ENCODE assay signal across 9 cellular contexts in the genomic region with DNA sequence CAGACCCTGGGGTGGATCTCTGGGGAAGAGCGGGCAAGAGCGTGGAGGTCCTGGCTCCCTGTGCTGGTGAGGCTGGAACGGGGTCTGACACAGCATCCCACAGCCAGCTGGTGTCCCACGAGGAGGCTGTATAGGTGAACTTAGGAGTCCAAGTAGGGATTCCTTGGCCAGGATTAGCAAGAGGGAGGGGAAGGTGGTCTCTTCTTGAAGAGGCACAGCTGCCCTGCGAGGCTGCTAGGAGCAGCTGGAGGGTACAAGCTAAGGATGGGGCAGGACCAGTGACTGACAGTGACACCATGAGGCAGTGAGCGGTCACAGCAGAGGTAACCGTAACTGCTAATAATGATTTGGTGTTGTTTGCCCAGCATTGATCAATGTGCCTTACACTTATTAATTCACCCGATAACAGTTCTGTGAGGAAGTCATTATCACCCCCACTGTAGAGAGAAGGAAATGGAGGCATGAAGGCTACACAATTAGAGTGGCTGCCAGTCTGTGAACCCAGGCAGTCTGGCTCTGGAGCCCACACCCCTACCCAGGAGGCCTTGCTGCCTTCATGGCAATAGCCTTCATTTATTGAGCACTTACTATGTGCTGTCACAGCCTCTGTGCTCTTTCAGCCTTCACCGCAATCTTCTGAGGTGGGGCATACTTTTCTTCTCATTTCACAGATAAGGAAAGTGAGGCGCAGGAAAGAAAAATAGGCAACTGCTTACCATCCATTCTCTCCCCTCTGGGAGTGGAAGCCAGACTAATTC. TPM values are rescaled to one million over a fixed set of nuclear protein-coding genes. Genes with fewer than 3 reads are reported as not detected.
DNase-seq lines count a peak whose midpoint lies in the region; ATAC-seq and TF ChIP-seq lines count a peak whose summit lies in the region.
"Had no signal": no experiment of that assay in that cellular context is flagged by ENCODE, and none has a peak within 500 bp of the region (broad histone marks: within the 10 kb centered on the region; RNA-seq: fewer than 3 reads in every experiment).

No MANE protein-coding gene starts in this region.

- intact Hi-C loops in activated B cell treated with CpG ODN at 0.5 μM for 24 hours (cut with micrococcal nuclease), result loop anchor here (1.0 to 2.0 kb wide), 2 partner anchors 21 to 102 kb away; no protein-coding TSS in a partner anchor

- CTCF ChIA-PET in activated B cell treated with CpG ODN at 0.5 μM for 24 hours (lab: Charles Lee), result interaction anchor here (0.6 to 2.8 kb wide), 5 partner anchors 90 to 108 kb away, joined by 3 to 31 read pairs (median 5); no protein-coding TSS in a partner anchor

- H3K36me3 Mint-ChIP-seq in activated B cell treated with CpG ODN at 0.5 μM for 24 hours (ENCODE audit: low read depth) (no peaks in the 10 kb centered on the region), endothelial cell (ENCODE audit: low read depth, unreplicated experiment) (no peaks in the 10 kb centered on the region)
- H3K36me3 Mint-ChIP-seq in naive thymus-derived CD8-positive, alpha-beta T cell, result no peaks in the 10 kb centered on the region
- H3K36me3 Mint-ChIP-seq: CD8-positive, alpha-beta memory T cell had no signal

- H3K4me3 Mint-ChIP-seq in activated B cell treated with CpG ODN at 0.5 μM for 24 hours (no peak overlapping the region), endothelial cell (ENCODE audit: unreplicated experiment) (no peak overlapping the region)
- H3K4me3 Mint-ChIP-seq in naive thymus-derived CD8-positive, alpha-beta T cell, result no peak overlapping the region
- H3K4me3 Mint-ChIP-seq: CD8-positive, alpha-beta memory T cell had no signal

- H3K4me3 ChIP-seq in H7 (ENCODE audit: insufficient read depth, low read depth, low read length), result no peak overlapping the region

- H3K27ac Mint-ChIP-seq in activated B cell treated with CpG ODN at 0.5 μM for 24 hours (no peak overlapping the region), endothelial cell (ENCODE audit: unreplicated experiment) (no peak overlapping the region)
- peak overlapping the region in 1 of 10 donors; percentile 52 for H3K27ac Mint-ChIP-seq in naive thymus-derived CD8-positive, alpha-beta T cell

- H3K9me3 Mint-ChIP-seq in activated B cell treated with CpG ODN at 0.5 μM for 24 hours (no peaks in the 10 kb centered on the region), endothelial cell (ENCODE audit: unreplicated experiment) (no peaks in the 10 kb centered on the region)
- no peaks in the 10 kb centered on the region for H3K9me3 Mint-ChIP-seq in naive thymus-derived CD8-positive, alpha-beta T cell

- TF ChIP-seq CTCF in activated B cell treated with CpG ODN at 0.5 μM for 24 hours (IDR thresholded peaks at IDR 0.05), result no peak
- TF ChIP-seq CTCF in endothelial cell (IDR thresholded peaks at IDR 0.05; ENCODE audit: unreplicated experiment), result peak; percentile 19

- no peaks in the 10 kb centered on the region for H3K27me3 ChIP-seq in H7 (ENCODE audit: control insufficient read depth, insufficient read depth, low read length)

- peak; percentile 40 for DNase-seq in NCI-H2029 (lab: John Stamatoyannopoulos, UW)
- no peak for DNase-seq in NCI-H2029 treated with DMSO at 0.1 percent for 48 hours (lab: John Stamatoyannopoulos, UW)
- peak; percentile 84 for DNase-seq in H7
- peak; percentile 56 for DNase-seq in NAMALWA (ENCODE audit: low spot score)
- DNase-seq in activated B cell treated with CpG ODN at 0.5 μM for 24 hours, result no peak
- peak; percentile 33 for DNase-seq in endothelial cell (ENCODE audit: low spot score)
- peak in 6 of 10 donors; percentile 7 to 40 (median 20) for DNase-seq in naive thymus-derived CD8-positive, alpha-beta T cell
- DNase-seq in middle frontal gyrus (ENCODE audit: extremely low spot score, low spot score), result no peak

- no peaks in the 10 kb centered on the region for H3K36me3 ChIP-seq in H7 (replicated peaks; ENCODE audit: control insufficient read depth, insufficient read depth, low read length)

- H3K27me3 Mint-ChIP-seq in activated B cell treated with CpG ODN at 0.5 μM for 24 hours, result peaks cover 25% of the 10 kb centered on the region
- peaks cover 9% of the 10 kb centered on the region for H3K27me3 Mint-ChIP-seq in endothelial cell (ENCODE audit: unreplicated experiment)
- H3K27me3 Mint-ChIP-seq in naive thymus-derived CD8-positive, alpha-beta T cell, result peaks cover 18 to 29% (median 27%) of the 10 kb centered on the region in 5 donors

- POLR2A ChIA-PET in activated B cell treated with CpG ODN at 0.5 μM for 24 hours (lab: Charles Lee), result interaction anchor here (1.4 to 1.6 kb wide), 2 partner anchors 10 to 88 kb away, joined by 5 read pairs; no protein-coding TSS in a partner anchor
- POLR2A ChIA-PET in naive thymus-derived CD8-positive, alpha-beta T cell (lab: Charles Lee), result interaction anchor here (0.5 to 1.7 kb wide), 3 partner anchors 10 to 986 kb away, joined by 3 to 6 read pairs (median 5); no protein-coding TSS in a partner anchor

- ATAC-seq in activated B cell treated with CpG ODN at 0.5 μM for 24 hours (ENCODE audit: low read depth), result peak; percentile 83
- peak; percentile 87 to 89 for ATAC-seq in naive thymus-derived CD8-positive, alpha-beta T cell

- H3K4me1 Mint-ChIP-seq in activated B cell treated with CpG ODN at 0.5 μM for 24 hours (peaks cover 8% of the 10 kb centered on the region), endothelial cell (ENCODE audit: unreplicated experiment) (peaks cover 10% of the 10 kb centered on the region)
- H3K4me1 Mint-ChIP-seq in naive thymus-derived CD8-positive, alpha-beta T cell, result peaks cover 0 to 2% (median 0%) of the 10 kb centered on the region in 4 donors

RNA-seq across cellular contexts. Expression of gene TMEM44, which starts 59.4 kb away (rescaled TPM):
- 5.4 and 9.8 TPM in 2 replicates for total RNA-seq in H7 (2014; rRNA removed; shearing (Covaris generic))
- total RNA-seq in activated B cell treated with CpG ODN at 0.5 μM for 24 hours, result 3.3 and 3.5 TPM in 2 replicates
- total RNA-seq in endothelial cell (ENCODE audit: unreplicated experiment), result 51.1 TPM
- total RNA-seq in naive thymus-derived CD8-positive, alpha-beta T cell, result 1 to 10 TPM; 3.4 to 4.6 TPM
- 1 to 10 TPM in 2 of 3 donors, under 1 TPM in 1; 0.14 to 2.0 (median 1.6) TPM for polyA plus RNA-seq in naive thymus-derived CD8-positive, alpha-beta T cell

Comparison
In these comparisons a context has a peak if more than half of its experiments do, and no peak if none do; other contexts are left out.
1. DNase-seq: peak in NCI-H2029 (single experiment), H7 (single experiment), NAMALWA (single experiment), endothelial cell (single experiment) and naive thymus-derived CD8-positive, alpha-beta T cell (6 of 10); none in NCI-H2029 treated with DMSO at 0.1 percent for 48 hours (single experiment), activated B cell treated with CpG ODN at 0.5 μM for 24 hours (single experiment) and middle frontal gyrus (single experiment).